In genomic region chr17:2416010-2416734, GRCh38 we compare ENCODE assay signal across 8 cellular contexts. TPM values are rescaled to one million over a fixed set of nuclear protein-coding genes. Genes with fewer than 3 reads are reported as not detected.
DNase-seq lines count a peak whose midpoint lies in the region; ATAC-seq and TF ChIP-seq lines count a peak whose summit lies in the region.

No MANE protein-coding gene starts in this region.

- no peaks in the 10 kb centered on the region for H3K27me3 Mint-ChIP-seq in CD8-positive, alpha-beta T cell (ENCODE audit: low read depth)
- no peaks in the 10 kb centered on the region for H3K27me3 Mint-ChIP-seq in naive thymus-derived CD8-positive, alpha-beta T cell

- no peaks in the 10 kb centered on the region for H3K79me2 ChIP-seq in OCI-LY3 (ENCODE audit: low read length)

- H3K4me3 Mint-ChIP-seq in CD8-positive, alpha-beta T cell: no peak overlapping the region
- no peak overlapping the region for H3K4me3 Mint-ChIP-seq in naive thymus-derived CD8-positive, alpha-beta T cell

- DNase-seq in CD8-positive, alpha-beta T cell: peak; percentile 74 to 92 (median 85)
- DNase-seq in HUDEP-2 (lab: John Stamatoyannopoulos, UW; ENCODE audit: unreplicated experiment in 76 of 76): peak in 69 of 76 experiments; percentile 8 to 86 (median 63)
- DNase-seq in activated T-cell treated with anti-CD3 and anti-CD28 coated beads, Interleukin-2, amount 50 U/mL, for 1 hour: peak; percentile 93
- peak; percentile 77 to 91 for DNase-seq in erythroblast (lab: John Stamatoyannopoulos, UW)
- peak; percentile 73 to 92 (median 82) for DNase-seq in naive thymus-derived CD8-positive, alpha-beta T cell
- peak; percentile 70 to 77 for DNase-seq in stimulated activated CD8-positive, alpha-beta memory T cell treated with anti-CD3 and anti-CD28 coated beads, Interleukin-7, amount 100 ng/mL, for 4 hours (ENCODE audit: low read depth in 2 of 2)

- TF ChIP-seq POLR2A in erythroblast (IDR thresholded peaks at IDR 0.05; ENCODE audit: low read length): no peak

- H3K27ac Mint-ChIP-seq in CD8-positive, alpha-beta T cell: no peak overlapping the region
- H3K27ac Mint-ChIP-seq in naive thymus-derived CD8-positive, alpha-beta T cell: peak overlapping the region in 8 of 10 donors; percentile 27 to 90 (median 68)

- peak; percentile 99 for TF ChIP-seq CTCF in CD8-positive, alpha-beta T cell (IDR thresholded peaks at IDR 0.05)
- peak; percentile 76 for TF ChIP-seq CTCF in OCI-LY3 (IDR thresholded peaks at IDR 0.05; ENCODE audit: low read depth, low read length)

- peaks cover 21% of the 10 kb centered on the region for H3K36me3 ChIP-seq in CD8-positive, alpha-beta T cell (ENCODE audit: insufficient read depth, low read length)
- H3K36me3 ChIP-seq in OCI-LY3 (replicated peaks; ENCODE audit: low read depth, low read length): peaks cover 19% of the 10 kb centered on the region

- H4K20me1 ChIP-seq in OCI-LY3 (ENCODE audit: insufficient read depth, low read length): no peaks in the 10 kb centered on the region

- H3K36me3 Mint-ChIP-seq in CD8-positive, alpha-beta T cell: peaks cover 58% of the 10 kb centered on the region
- H3K36me3 Mint-ChIP-seq in naive thymus-derived CD8-positive, alpha-beta T cell: peaks cover 0 to 61% (median 0%) of the 10 kb centered on the region in 3 donors

- intact Hi-C loops in CD8-positive, alpha-beta T cell (cut with DNase I, micrococcal nuclease): loop anchor here (1.0 to 2.0 kb wide), 3 partner anchors 14 to 34 kb away; partner anchors contain the start of gene MNT (in 1 of the 2)

- H2AFZ ChIP-seq in OCI-LY3 (ENCODE audit: low read depth, low read length): no peak overlapping the region

- POLR2A ChIA-PET in CD8-positive, alpha-beta T cell (lab: Charles Lee): interaction anchor here (0.6 to 2.4 kb wide), 10 partner anchors 11 to 317 kb away, joined by 3 to 26 read pairs (median 3); partner anchors contain the start of gene MNT
- POLR2A ChIA-PET in naive thymus-derived CD8-positive, alpha-beta T cell (lab: Charles Lee): interaction anchor here (0.6 to 4.0 kb wide), 8 partner anchors 14 to 80 kb away, joined by 3 to 56 read pairs (median 4); partner anchors contain the start of genes SGSM2 and TSR1

- ATAC-seq in CD8-positive, alpha-beta T cell: peak; percentile 93
- ATAC-seq in naive thymus-derived CD8-positive, alpha-beta T cell: peak; percentile 80 to 92
- ATAC-seq in HG02798 (IDR thresholded peaks at IDR 0.05; ENCODE audit: poor library complexity, unreplicated experiment): no peak

- no peaks in the 10 kb centered on the region for H3K9me3 Mint-ChIP-seq in CD8-positive, alpha-beta T cell
- H3K9me3 Mint-ChIP-seq in naive thymus-derived CD8-positive, alpha-beta T cell: no peaks in the 10 kb centered on the region

- H3K9ac ChIP-seq in OCI-LY3 (ENCODE audit: low read length): no peak overlapping the region

- no peak overlapping the region for H3K27ac ChIP-seq in CD8-positive, alpha-beta T cell (ENCODE audit: low read depth, low read length)
- H3K27ac ChIP-seq in OCI-LY3 (ENCODE audit: low read length): no peak overlapping the region

- H3K4me1 ChIP-seq in CD8-positive, alpha-beta T cell (ENCODE audit: insufficient read depth, low read length): peaks cover 4% of the 10 kb centered on the region
- H3K4me1 ChIP-seq in OCI-LY3 (ENCODE audit: low read length): no peaks in the 10 kb centered on the region

- H3K9me3 ChIP-seq in CD8-positive, alpha-beta T cell (ENCODE audit: low read length): no peaks in the 10 kb centered on the region
- no peaks in the 10 kb centered on the region for H3K9me3 ChIP-seq in OCI-LY3 (ENCODE audit: insufficient read depth, low read length)

- no peaks in the 10 kb centered on the region for H3K27me3 ChIP-seq in CD8-positive, alpha-beta T cell (ENCODE audit: insufficient read depth, low read length)
- no peaks in the 10 kb centered on the region for H3K27me3 ChIP-seq in OCI-LY3 (ENCODE audit: low read depth, low read length)

- H3K4me1 Mint-ChIP-seq in CD8-positive, alpha-beta T cell (ENCODE audit: low read depth): peaks cover 6% of the 10 kb centered on the region
- H3K4me1 Mint-ChIP-seq in naive thymus-derived CD8-positive, alpha-beta T cell: peaks cover 0 to 4% (median 1%) of the 10 kb centered on the region in 4 donors

- H3K4me3 ChIP-seq in CD8-positive, alpha-beta T cell (ENCODE audit: low read depth, low read length): no peak overlapping the region
- H3K4me3 ChIP-seq in OCI-LY3 (ENCODE audit: low read length): no peak overlapping the region

- CTCF ChIA-PET in CD8-positive, alpha-beta T cell (lab: Charles Lee): interaction anchor here (0.6 to 10.6 kb wide), 39 partner anchors 10 to 1425 kb away, joined by 3 to 465 read pairs (median 6); partner anchors contain the start of genes SGSM2 and TSR1

- no peak overlapping the region for H3K4me2 ChIP-seq in OCI-LY3 (ENCODE audit: low read length)

RNA-seq across cellular contexts. Expression of gene MNT, which starts 15.3 kb away (rescaled TPM):
- 100 to 1,000 TPM; 105 to 114 TPM for total RNA-seq in CD8-positive, alpha-beta T cell
- total RNA-seq in naive thymus-derived CD8-positive, alpha-beta T cell: 10 to 100 TPM; 60.8 to 67.4 TPM
- under 1 TPM; 0.73 to 0.96 (median 0.79) TPM for polyA plus RNA-seq in naive thymus-derived CD8-positive, alpha-beta T cell
